In the genomic region with DNA sequence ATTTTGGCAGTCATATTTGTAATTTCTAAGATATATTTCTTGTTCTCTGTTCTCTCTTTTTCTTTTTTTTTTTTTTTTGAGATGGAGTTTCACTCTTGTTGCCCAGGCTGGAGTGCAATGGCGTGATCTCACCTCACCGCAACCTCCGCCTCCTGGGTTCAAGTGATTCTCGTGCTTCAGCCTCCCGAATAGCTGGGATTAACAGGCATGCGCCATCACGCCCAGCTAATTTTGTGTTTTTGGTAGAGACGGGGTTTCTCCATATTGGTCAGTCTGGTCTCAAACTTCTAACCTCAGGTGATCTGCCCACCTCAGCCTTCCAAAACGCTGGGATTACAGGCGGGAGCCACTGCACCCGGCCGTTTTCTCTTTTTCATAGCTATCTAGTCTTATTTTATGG, we compare ENCODE assay signal across 8 cellular contexts. TPM values are rescaled to one million over a fixed set of nuclear protein-coding genes. Genes with fewer than 3 reads are reported as not detected.
A peak's percentile ranks its signal among the peaks of the same experiment; 100 is the strongest.
DNase-seq lines count a peak whose midpoint lies in the region; ATAC-seq and TF ChIP-seq lines count a peak whose summit lies in the region.
"Not testable (repeated sequence)": the region's sequence is repeated elsewhere in the genome, so short reads cannot be mapped to it uniquely, and the experiment has no call there.
"Had no signal": no experiment of that assay in that cellular context is flagged by ENCODE, and none has a peak within 500 bp of the region (broad histone marks: within the 10 kb centered on the region; RNA-seq: fewer than 3 reads in every experiment).

No MANE protein-coding gene starts in this region.

- not testable (repeated sequence) for H2AFZ ChIP-seq in DND-41 (ENCODE audit: low read depth, low read length); MM.1S (ENCODE audit: low read length)

- H3K36me3 Mint-ChIP-seq in T-helper 2 cell treated with Interferon-gamma antibody and Interleukin-4, amounts not matched to agents 5 μg/mL and 100 μg/mL, for 36 hours (ENCODE audit: low read depth): peaks cover 64% of the 10 kb centered on the region
- peaks cover 65% of the 10 kb centered on the region for H3K36me3 Mint-ChIP-seq in activated T-cell treated with anti-CD3 and anti-CD28 coated beads, Interleukin-2, amount 50 U/mL, for 24 hours (ENCODE audit: low read depth)
- peaks cover 65% of the 10 kb centered on the region for H3K36me3 Mint-ChIP-seq in activated naive CD8-positive, alpha-beta T cell treated with anti-CD3 and anti-CD28 coated beads for 36 hours
- peaks cover 10% of the 10 kb centered on the region for H3K36me3 Mint-ChIP-seq in glutamatergic neuron (ENCODE audit: unreplicated experiment)
- not testable (repeated sequence) for H3K36me3 Mint-ChIP-seq in natural killer cell

- peaks cover 75% of the 10 kb centered on the region for H3K4me1 ChIP-seq in DND-41 (ENCODE audit: insufficient read depth, low read length)
- H3K4me1 ChIP-seq in MM.1S (ENCODE audit: low read length): peaks cover 51% of the 10 kb centered on the region

- H3K27me3 Mint-ChIP-seq in T-helper 2 cell treated with Interferon-gamma antibody and Interleukin-4, amounts not matched to agents 5 μg/mL and 100 μg/mL, for 36 hours (ENCODE audit: low read depth); activated T-cell treated with anti-CD3 and anti-CD28 coated beads, Interleukin-2, amount 50 U/mL, for 24 hours; activated naive CD8-positive, alpha-beta T cell treated with anti-CD3 and anti-CD28 coated beads for 36 hours; glutamatergic neuron (ENCODE audit: unreplicated experiment); natural killer cell (ENCODE audit: low read depth in 2 of 2): not testable (repeated sequence)

- ATAC-seq in DND-41 (ENCODE audit: insufficient read depth, low read depth); natural killer cell: not testable (repeated sequence)

- not testable (repeated sequence) for TF ChIP-seq CTCF in DND-41 (IDR thresholded peaks at IDR 0.05; ENCODE audit: borderline replicate concordance, extremely low read depth, low read length, poor library complexity, severe bottlenecking); MM.1S (IDR thresholded peaks at IDR 0.05; ENCODE audit: low read length); glutamatergic neuron (IDR thresholded peaks at IDR 0.05; ENCODE audit: partially characterized antibody, unreplicated experiment); natural killer cell (IDR thresholded peaks at IDR 0.05)

- H3K9ac ChIP-seq in DND-41 (ENCODE audit: low read depth, low read length): peak overlapping the region; percentile 91
- H3K9ac ChIP-seq in MM.1S (ENCODE audit: low read length): not testable (repeated sequence)

- peak overlapping the region; percentile 100 for H3K27ac ChIP-seq in DND-41 (ENCODE audit: low read length)
- peak overlapping the region; percentile 96; the same call in 1 of the 2 replicates for H3K27ac ChIP-seq in MM.1S (ENCODE audit: low read length)

- H3K36me3 ChIP-seq in DND-41 (ENCODE audit: insufficient read depth, low read length): peaks cover 25% of the 10 kb centered on the region
- H3K36me3 ChIP-seq in MM.1S (replicated peaks; ENCODE audit: insufficient read depth, low read length): not testable (repeated sequence)

- H3K4me1 Mint-ChIP-seq in T-helper 2 cell treated with Interferon-gamma antibody and Interleukin-4, amounts not matched to agents 5 μg/mL and 100 μg/mL, for 36 hours (ENCODE audit: low read depth): peaks cover 60% of the 10 kb centered on the region
- H3K4me1 Mint-ChIP-seq in activated T-cell treated with anti-CD3 and anti-CD28 coated beads, Interleukin-2, amount 50 U/mL, for 24 hours (ENCODE audit: low read depth): peaks cover 83% of the 10 kb centered on the region
- peaks cover 65% of the 10 kb centered on the region for H3K4me1 Mint-ChIP-seq in activated naive CD8-positive, alpha-beta T cell treated with anti-CD3 and anti-CD28 coated beads for 36 hours
- H3K4me1 Mint-ChIP-seq in glutamatergic neuron (ENCODE audit: low read depth, unreplicated experiment): peaks cover 17% of the 10 kb centered on the region
- H3K4me1 Mint-ChIP-seq in natural killer cell: peaks cover 68 to 78% of the 10 kb centered on the region in 2 donors

- intact Hi-C loops in natural killer cell (cut with micrococcal nuclease): loop anchor here (5.0 to 10.0 kb wide), 3 partner anchors 49 to 181 kb away; a partner anchor contains a TSS

- H3K4me3 Mint-ChIP-seq in T-helper 2 cell treated with Interferon-gamma antibody and Interleukin-4, amounts not matched to agents 5 μg/mL and 100 μg/mL, for 36 hours: peak overlapping the region; percentile 64
- peak overlapping the region; percentile 26 for H3K4me3 Mint-ChIP-seq in activated T-cell treated with anti-CD3 and anti-CD28 coated beads, Interleukin-2, amount 50 U/mL, for 24 hours
- H3K4me3 Mint-ChIP-seq in activated naive CD8-positive, alpha-beta T cell treated with anti-CD3 and anti-CD28 coated beads for 36 hours; glutamatergic neuron (ENCODE audit: unreplicated experiment): not testable (repeated sequence)
- peak overlapping the region; percentile 77 for H3K4me3 Mint-ChIP-seq in natural killer cell

- H3K79me2 ChIP-seq in DND-41 (ENCODE audit: insufficient read depth, low read length) (peaks cover 87% of the 10 kb centered on the region), MM.1S (ENCODE audit: low read length) (peaks cover 90% of the 10 kb centered on the region)

- H3K4me2 ChIP-seq in DND-41 (ENCODE audit: insufficient read depth, low read length) (peak overlapping the region; percentile 81), MM.1S (ENCODE audit: low read depth, low read length) (peak overlapping the region; percentile 92)

- peak overlapping the region in 1 of 2 experiments; percentile 33; a peak in 2 of 4 replicates for H3K4me3 ChIP-seq in DND-41 (ENCODE audit: low read depth in 1 of 2, low read length in 2 of 2)
- 0 out of 2 replicates have a peak overlapping the region, but pooled peaks have one; percentile 9 for H3K4me3 ChIP-seq in MM.1S (ENCODE audit: low read length)

- not testable (repeated sequence) for H3K9me3 Mint-ChIP-seq in T-helper 2 cell treated with Interferon-gamma antibody and Interleukin-4, amounts not matched to agents 5 μg/mL and 100 μg/mL, for 36 hours; activated T-cell treated with anti-CD3 and anti-CD28 coated beads, Interleukin-2, amount 50 U/mL, for 24 hours; activated naive CD8-positive, alpha-beta T cell treated with anti-CD3 and anti-CD28 coated beads for 36 hours; glutamatergic neuron (ENCODE audit: unreplicated experiment); natural killer cell

- H3K9me2 ChIP-seq in MM.1S (replicated peaks; ENCODE audit: insufficient read depth, low read length): not testable (repeated sequence)

- not testable (repeated sequence) for DNase-seq in DND-41; MM.1S; T-helper 2 cell treated with Interferon-gamma antibody and Interleukin-4, amounts not matched to agents 5 μg/mL and 100 μg/mL, for 36 hours (ENCODE audit: low spot score); activated T-cell treated with anti-CD3 and anti-CD28 coated beads, Interleukin-2, amount 50 U/mL, for 24 hours; activated naive CD8-positive, alpha-beta T cell treated with anti-CD3 and anti-CD28 coated beads for 36 hours; glutamatergic neuron; natural killer cell

- H3F3A ChIP-seq in MM.1S (ENCODE audit: insufficient read depth, low read length): peaks cover 26% of the 10 kb centered on the region

- not testable (repeated sequence) for H3K27me3 ChIP-seq in DND-41 (ENCODE audit: insufficient read depth, low read length, poor library complexity); MM.1S (replicated peaks; ENCODE audit: insufficient read depth, low read length)

- H4K20me1 ChIP-seq in DND-41 (ENCODE audit: insufficient read depth, low read length): peaks cover 15% of the 10 kb centered on the region
- not testable (repeated sequence) for H4K20me1 ChIP-seq in MM.1S (ENCODE audit: insufficient read depth, low read length)

- peak overlapping the region; percentile 76 for H3K27ac Mint-ChIP-seq in T-helper 2 cell treated with Interferon-gamma antibody and Interleukin-4, amounts not matched to agents 5 μg/mL and 100 μg/mL, for 36 hours
- peak overlapping the region; percentile 87 for H3K27ac Mint-ChIP-seq in activated T-cell treated with anti-CD3 and anti-CD28 coated beads, Interleukin-2, amount 50 U/mL, for 24 hours
- peak overlapping the region; percentile 74 for H3K27ac Mint-ChIP-seq in activated naive CD8-positive, alpha-beta T cell treated with anti-CD3 and anti-CD28 coated beads for 36 hours
- H3K27ac Mint-ChIP-seq in glutamatergic neuron (ENCODE audit: unreplicated experiment) (peak overlapping the region; percentile 48), natural killer cell (peak overlapping the region; percentile 78 to 81)

- not testable (repeated sequence) for H3K9me3 ChIP-seq in DND-41 (ENCODE audit: insufficient read depth, low read length, severe bottlenecking); MM.1S (replicated peaks; ENCODE audit: insufficient read depth, low read length)

RNA-seq across cellular contexts. Expression of a gene that starts 25.5 kb away (rescaled TPM):
- total RNA-seq in activated naive CD8-positive, alpha-beta T cell treated with anti-CD3 and anti-CD28 coated beads for 36 hours: 10 to 100 TPM; 50.8 to 51.6 TPM
- 92.6 TPM for total RNA-seq in glutamatergic neuron (ENCODE audit: unreplicated experiment)
- 100 to 1,000 TPM in 1 of 3 donors, 10 to 100 TPM in 2; 66.2 to 104 (median 97.5) TPM for total RNA-seq in natural killer cell

RNA-seq across cellular contexts. Expression of a gene that starts 46.7 kb away (rescaled TPM):
- 100 to 1,000 TPM; 302 to 306 TPM for total RNA-seq in activated naive CD8-positive, alpha-beta T cell treated with anti-CD3 and anti-CD28 coated beads for 36 hours
- 0.54 TPM for total RNA-seq in glutamatergic neuron (ENCODE audit: unreplicated experiment)
- 100 to 1,000 TPM; 371 to 470 (median 429) TPM for total RNA-seq in natural killer cell
- total RNA-seq: LHCN-M2 had no signal

Comparison
In these comparisons a context has a peak if more than half of its experiments do, and no peak if none do; other contexts are left out.
1. RNA of a gene that starts 46.7 kb away (total RNA-seq): 371 to 470 TPM in natural killer cell and 302 to 306 TPM in activated naive CD8-positive, alpha-beta T cell treated with anti-CD3 and anti-CD28 coated beads for 36 hours; 0.54 TPM in glutamatergic neuron (single experiment); every median in the first group is over 100 times any median in the second.
2. Peak in every context shown above with its lines, with median percentiles within 50 percentile points of each other: H3K27ac Mint-ChIP-seq.